Comparison of ENCODE assay signal across 14 cellular contexts in genomic region chr2:44623622-44624351, GRCh38.
A peak's percentile ranks its signal among the peaks of the same experiment; 100 is the strongest.
DNase-seq lines count a peak whose midpoint lies in the region; ATAC-seq and TF ChIP-seq lines count a peak whose summit lies in the region.
"Had no signal": no experiment of that assay in that cellular context is flagged by ENCODE, and none has a peak within 500 bp of the region (broad histone marks: within the 10 kb centered on the region; RNA-seq: fewer than 3 reads in every experiment).

No MANE protein-coding gene starts in this region.

- TF ChIP-seq POLR2A in heart left ventricle (IDR thresholded peaks at IDR 0.05) = no peak

- H3K27me3 ChIP-seq in cardiac muscle cell (no peaks in the 10 kb centered on the region), heart left ventricle (no peaks in the 10 kb centered on the region), heart right ventricle (no peaks in the 10 kb centered on the region)

- no peak overlapping the region for H3K27ac ChIP-seq in cardiac muscle cell
- H3K27ac ChIP-seq in heart left ventricle = no peak overlapping the region
- H3K27ac ChIP-seq in heart right ventricle = no peak overlapping the region

- H3K4me1 ChIP-seq in cardiac muscle cell (ENCODE audit: low read depth) = no peaks in the 10 kb centered on the region
- peaks cover 0 to 1% (median 0%) of the 10 kb centered on the region in 12 donors for H3K4me1 ChIP-seq in heart left ventricle
- no peaks in the 10 kb centered on the region for H3K4me1 ChIP-seq in heart right ventricle

- intact Hi-C loops in heart left ventricle (cut with DNase I) (no loop called here), heart right ventricle (cut with DNase I) (no loop called here), posterior vena cava (cut with DNase I) (no loop called here)

- DNase-seq in cardiac muscle cell (ENCODE audit: low read depth in 1 of 2, low spot score in 1 of 2) (peak in 1 of 2 donors; percentile 10), heart left ventricle (no peak), NCI-H446 treated with DMSO at 0.1 percent for 48 hours (lab: John Stamatoyannopoulos, UW) (peak; percentile 74), epithelial cell of esophagus (ENCODE audit: low read depth) (no peak), heart right ventricle (no peak), posterior vena cava (ENCODE audit: low spot score) (no peak), HCEC 1CT (no peak)
- no peak for DNase-seq in activated CD4-positive, alpha-beta T cell treated with anti-CD3 and anti-CD28 coated beads for 4 hours
- DNase-seq: activated CD4-positive, alpha-beta T cell treated with anti-CD3 and anti-CD28 coated beads, Interleukin-2, amount 50 U/mL, for 4 hours; dermis blood vessel endothelial cell; DND-41; mammary epithelial cell; SIG-M5; stimulated activated naive CD8-positive, alpha-beta T cell treated with anti-CD3 and anti-CD28 coated beads, Interleukin-15, Interleukin-2, amounts not matched to agents 100 U/mL and 50 U/mL, for 24 hours had no signal

- ATAC-seq in heart left ventricle = no peak
- ATAC-seq in heart right ventricle = no peak
- ATAC-seq: stimulated activated naive CD8-positive, alpha-beta T cell treated with anti-CD3 and anti-CD28 coated beads, Interleukin-15, Interleukin-2, amounts not matched to agents 100 U/mL and 50 U/mL, for 24 hours had no signal

- H3K36me3 ChIP-seq in cardiac muscle cell (no peaks in the 10 kb centered on the region), heart left ventricle (no peaks in the 10 kb centered on the region), heart right ventricle (no peaks in the 10 kb centered on the region)

- H3K4me3 ChIP-seq in cardiac muscle cell = no peak overlapping the region
- H3K4me3 ChIP-seq in heart left ventricle = no peak overlapping the region
- no peak overlapping the region for H3K4me3 ChIP-seq in epithelial cell of esophagus (ENCODE audit: low read length)
- H3K4me3 ChIP-seq in heart right ventricle = no peak overlapping the region

- TF ChIP-seq CTCF in cardiac muscle cell (IDR thresholded peaks at IDR 0.05; ENCODE audit: low read depth, low read length) (peak; percentile 10), heart left ventricle (IDR thresholded peaks at IDR 0.05) (peak in 2 of 12 donors; percentile 3 to 14), epithelial cell of esophagus (IDR thresholded peaks at IDR 0.05; ENCODE audit: insufficient read depth, low read depth, low read length, missing control alignments) (peak; percentile 7), heart right ventricle (IDR thresholded peaks at IDR 0.05) (peak in 1 of 9 donors; percentile 8)

- H3K9me3 ChIP-seq in cardiac muscle cell (ENCODE audit: low read depth) = no peaks in the 10 kb centered on the region
- peaks cover 0 to 15% (median 0%) of the 10 kb centered on the region in 12 donors for H3K9me3 ChIP-seq in heart left ventricle
- H3K9me3 ChIP-seq in heart right ventricle = peaks cover 0 to 13% (median 0%) of the 10 kb centered on the region in 11 donors
